Comparison of ENCODE assay signal across 33 cellular contexts in the genomic region with DNA sequence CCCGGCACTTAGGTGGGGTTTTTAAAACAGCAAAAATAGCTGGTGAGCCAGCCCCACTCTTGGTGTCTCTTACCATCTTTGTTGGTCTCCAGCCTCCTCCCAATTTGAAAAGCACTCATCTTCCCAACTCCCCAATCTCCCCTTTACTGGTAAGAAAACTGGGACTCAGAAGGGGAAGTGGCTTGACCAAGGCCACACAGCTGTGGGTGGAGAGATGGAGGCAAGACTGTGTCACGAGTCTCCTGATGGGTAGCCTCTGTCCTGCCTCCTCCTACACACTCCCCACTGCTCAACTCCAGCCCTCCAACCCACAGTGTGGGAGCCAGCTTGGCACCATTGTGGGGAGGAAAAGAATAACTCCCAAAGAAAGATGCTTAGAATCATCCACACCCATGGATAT.
"Had no signal": no experiment of that assay in that cellular context is flagged by ENCODE, and none has a peak within 500 bp of the region (broad histone marks: within the 10 kb centered on the region; RNA-seq: fewer than 3 reads in every experiment).

No MANE protein-coding gene starts in this region.

- ATAC-seq: activated CD4-positive, alpha-beta T cell treated with anti-CD3 and anti-CD28 coated beads for 36 hours; activated T-helper 17 cell treated with anti-CD3 and anti-CD28 coated beads, Interleukin-2, amount 50 U/mL, for 72 hours; effector memory CD8-positive, alpha-beta T cell; foreskin keratinocyte; gastrocnemius medialis; heart left ventricle; T-helper 17 cell had no signal

- H3K4me1 Mint-ChIP-seq: activated CD4-positive, alpha-beta T cell treated with anti-CD3 and anti-CD28 coated beads for 36 hours; activated CD4-positive, alpha-beta T cell treated with anti-CD3 and anti-CD28 coated beads, Interleukin-2, amount 10 ng/mL, durations not matched to agents 24 days and 14 days; activated T-helper 17 cell treated with anti-CD3 and anti-CD28 coated beads, Interleukin-2, amount 50 U/mL, for 72 hours; central memory CD8-positive, alpha-beta T cell had no signal

- H3K36me3 ChIP-seq: brain microvascular endothelial cell, esophagus muscularis mucosa, gastrocnemius medialis, heart left ventricle had no signal

- H3K4me3 ChIP-seq: coronary artery, dorsolateral prefrontal cortex, esophagus muscularis mucosa, gastrocnemius medialis, heart left ventricle had no signal

- H3K27ac ChIP-seq: brain microvascular endothelial cell, coronary artery, dorsolateral prefrontal cortex, esophagus muscularis mucosa, foreskin keratinocyte, gastrocnemius medialis, heart left ventricle had no signal

- H3K27me3 ChIP-seq: brain microvascular endothelial cell, dorsolateral prefrontal cortex, esophagus muscularis mucosa, gastrocnemius medialis, heart left ventricle had no signal

- H3K9me3 Mint-ChIP-seq: activated CD4-positive, alpha-beta T cell treated with anti-CD3 and anti-CD28 coated beads, Interleukin-2, amount 10 ng/mL, durations not matched to agents 24 days and 14 days; central memory CD8-positive, alpha-beta T cell; dendritic cell treated with granulocyte-macrophage colony-stimulating factor and Interleukin-4, amounts not matched to agents 40 ng/mL and 50 ng/mL, for 4 days; effector memory CD8-positive, alpha-beta T cell; T-helper 2 cell treated with Interferon-gamma antibody and Interleukin-4, amounts not matched to agents 5 μg/mL and 100 μg/mL, for 36 hours had no signal

- DNase-seq: activated CD4-positive, alpha-beta memory T cell treated with anti-CD3 and anti-CD28 coated beads for 36 hours; activated CD4-positive, alpha-beta T cell treated with anti-CD3 and anti-CD28 coated beads for 36 hours; activated CD4-positive, alpha-beta T cell treated with anti-CD3 and anti-CD28 coated beads, Interleukin-2, amount 10 ng/mL, durations not matched to agents 24 days and 14 days; activated CD4-positive, CD25-positive, alpha-beta regulatory T cell; activated CD4-positive, CD25-positive, alpha-beta regulatory T cell treated with anti-CD3 and anti-CD28 coated beads, Interleukin-2, amount 50 U/mL, for 72 hours; activated CD8-positive, alpha-beta memory T cell treated with anti-CD3 and anti-CD28 coated beads, Interleukin-2, amount 50 U/mL, for 48 hours; activated effector memory CD4-positive, alpha-beta T cell treated with Interleukin-2 at 50 U/mL for 16 hours; activated gamma-delta T cell treated with Interleukin-2 at 50 U/mL for 16 hours; activated naive CD4-positive, alpha-beta T cell treated with anti-CD3 and anti-CD28 coated beads, Interleukin-2, amount 50 U/mL, for 16 hours; activated naive CD4-positive, alpha-beta T cell treated with Interleukin-2 at 50 U/mL for 16 hours; activated T-cell treated with anti-CD3 and anti-CD28 coated beads for 4 hours; activated T-cell treated with anti-CD3 and anti-CD28 coated beads, Interleukin-2, amount 50 U/mL, for 24 hours; amniotic stem cell; anterior cingulate cortex; brain microvascular endothelial cell; dorsolateral prefrontal cortex; effector CD4-positive, alpha-beta T cell; effector memory CD8-positive, alpha-beta T cell; erythroblast; foreskin keratinocyte; gastrocnemius medialis; glutamatergic neuron; heart left ventricle; T-helper 1 cell; T-helper 17 cell; T1000 had no signal

- H3K4me3 Mint-ChIP-seq: activated CD4-positive, alpha-beta memory T cell treated with anti-CD3 and anti-CD28 coated beads for 36 hours; activated CD4-positive, alpha-beta T cell treated with anti-CD3 and anti-CD28 coated beads for 36 hours; activated CD4-positive, alpha-beta T cell treated with anti-CD3 and anti-CD28 coated beads, Interleukin-2, amount 10 ng/mL, durations not matched to agents 24 days and 14 days; activated naive CD8-positive, alpha-beta T cell; activated T-cell treated with anti-CD3 and anti-CD28 coated beads, Interleukin-2, amount 50 U/mL, for 24 hours; activated T-helper 17 cell treated with anti-CD3 and anti-CD28 coated beads, Interleukin-2, amount 50 U/mL, for 72 hours; central memory CD8-positive, alpha-beta T cell; dendritic cell treated with granulocyte-macrophage colony-stimulating factor and Interleukin-4, amounts not matched to agents 40 ng/mL and 50 ng/mL, for 4 days; effector memory CD8-positive, alpha-beta T cell; T-helper 17 cell; T-helper 2 cell treated with Interferon-gamma antibody and Interleukin-4, amounts not matched to agents 5 μg/mL and 100 μg/mL, for 36 hours had no signal

- H3K4me1 ChIP-seq: foreskin keratinocyte, gastrocnemius medialis had no signal
